19 cellular contexts compared by ENCODE assay signal in the genomic region with DNA sequence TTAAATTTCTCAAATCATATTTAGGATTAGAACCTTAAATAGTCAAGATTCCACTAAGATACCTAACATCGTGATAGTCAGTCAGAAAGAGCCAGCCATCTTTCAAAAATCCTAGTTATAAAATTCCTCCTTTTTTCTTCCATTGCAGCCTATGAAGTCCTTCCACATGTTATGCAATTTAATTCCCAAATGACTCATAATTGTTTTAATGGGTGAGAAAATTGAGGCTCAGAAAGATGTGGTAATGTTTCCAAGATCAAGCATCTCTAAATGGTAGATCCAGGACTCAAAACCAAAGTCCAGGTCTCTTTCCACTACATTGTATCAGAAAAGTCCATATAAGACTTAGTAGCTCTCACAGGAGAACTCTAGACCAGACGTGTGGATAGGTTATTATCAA.
"Had no signal": no experiment of that assay in that cellular context is flagged by ENCODE, and none has a peak within 500 bp of the region (broad histone marks: within the 10 kb centered on the region; RNA-seq: fewer than 3 reads in every experiment).

No MANE protein-coding gene starts in this region.

- ATAC-seq: activated T-cell treated with anti-CD3 and anti-CD28 coated beads, Interleukin-2, amount 50 U/mL, for 72 hours; effector memory CD8-positive, alpha-beta T cell; natural killer cell; stimulated activated naive B cell treated with anti-CD40 and anti-IgM and Interleukin-4, amounts not matched to agents 10 μg/mL and 1 μg/mL and 100 μg/mL, for 72 hours had no signal

- H3K27ac Mint-ChIP-seq: activated CD4-positive, alpha-beta T cell treated with anti-CD3 and anti-CD28 coated beads, Interleukin-2, amount 10 ng/mL, durations not matched to agents 7 days and 5 days; activated naive CD8-positive, alpha-beta T cell; effector memory CD8-positive, alpha-beta T cell; natural killer cell; stimulated activated naive B cell treated with anti-CD40 and anti-IgM and Interleukin-4, amounts not matched to agents 10 μg/mL and 1 μg/mL and 100 μg/mL, for 72 hours; T-helper 2 cell treated with Interferon-gamma antibody and Interleukin-4, amounts not matched to agents 5 μg/mL and 100 μg/mL, for 36 hours had no signal

- H3K4me3 Mint-ChIP-seq: activated CD4-positive, alpha-beta T cell treated with anti-CD3 and anti-CD28 coated beads, Interleukin-2, amount 10 ng/mL, durations not matched to agents 7 days and 5 days; activated naive CD8-positive, alpha-beta T cell; activated T-cell treated with anti-CD3 and anti-CD28 coated beads, Interleukin-2, amount 50 U/mL, for 72 hours; effector memory CD8-positive, alpha-beta T cell; natural killer cell; stimulated activated naive B cell treated with anti-CD40 and anti-IgM and Interleukin-4, amounts not matched to agents 10 μg/mL and 1 μg/mL and 100 μg/mL, for 72 hours; T-helper 2 cell treated with Interferon-gamma antibody and Interleukin-4, amounts not matched to agents 5 μg/mL and 100 μg/mL, for 36 hours had no signal

- DNase-seq: activated CD4-positive, alpha-beta T cell treated with anti-CD3 and anti-CD28 coated beads, Interleukin-2, amount 10 ng/mL, durations not matched to agents 7 days and 5 days; activated CD8-positive, alpha-beta memory T cell treated with anti-CD3 and anti-CD28 coated beads, Interleukin-2, amount 50 U/mL, for 48 hours; activated gamma-delta T cell; activated T-cell treated with anti-CD3 and anti-CD28 coated beads, Interleukin-2, amount 50 U/mL, for 72 hours; anterior cingulate cortex; brain microvascular endothelial cell; dermis blood vessel endothelial cell; effector memory CD8-positive, alpha-beta T cell; glutamatergic neuron; mesenchymal stem cell; natural killer cell; stimulated activated CD4-positive, alpha-beta T cell treated with anti-CD3 and anti-CD28 coated beads, Interleukin-15, amount 100 ng/mL, for 24 hours; stimulated activated CD4-positive, alpha-beta T cell treated with anti-CD3 and anti-CD28 coated beads, Interleukin-4, amount 100 ng/mL, for 1 hour; stimulated activated naive B cell treated with anti-CD40 and anti-IgM and Interleukin-4, amounts not matched to agents 10 μg/mL and 1 μg/mL and 100 μg/mL, for 72 hours; transverse colon had no signal

- H3K27me3 ChIP-seq: brain microvascular endothelial cell, neutrophil, transverse colon had no signal

- H3K9me3 Mint-ChIP-seq: natural killer cell had no signal

- H3K27me3 Mint-ChIP-seq: activated CD4-positive, alpha-beta T cell treated with anti-CD3 and anti-CD28 coated beads, Interleukin-2, amount 10 ng/mL, durations not matched to agents 7 days and 5 days; activated naive CD8-positive, alpha-beta T cell; effector memory CD8-positive, alpha-beta T cell; stimulated activated naive B cell treated with anti-CD40 and anti-IgM and Interleukin-4, amounts not matched to agents 10 μg/mL and 1 μg/mL and 100 μg/mL, for 72 hours had no signal

- H3K9me3 ChIP-seq: neutrophil, transverse colon had no signal

- H3K4me1 Mint-ChIP-seq: activated CD4-positive, alpha-beta T cell treated with anti-CD3 and anti-CD28 coated beads, Interleukin-2, amount 10 ng/mL, durations not matched to agents 7 days and 5 days; natural killer cell; stimulated activated naive B cell treated with anti-CD40 and anti-IgM and Interleukin-4, amounts not matched to agents 10 μg/mL and 1 μg/mL and 100 μg/mL, for 72 hours had no signal

- H3K27ac ChIP-seq: brain microvascular endothelial cell, neutrophil, skin epidermis, transverse colon had no signal

- H3K36me3 ChIP-seq: brain microvascular endothelial cell, neutrophil had no signal

- H3K4me3 ChIP-seq: skin epidermis, transverse colon had no signal
